ENCODE assay signal across 8 cellular contexts in genomic region chr17:64148017-64148631, GRCh38. TPM values are rescaled to one million over a fixed set of nuclear protein-coding genes. Genes with fewer than 3 reads are reported as not detected.
DNase-seq lines count a peak whose midpoint lies in the region; ATAC-seq and TF ChIP-seq lines count a peak whose summit lies in the region.

No MANE protein-coding gene starts in this region.

- no peak for TF ChIP-seq CTCF in AG04450 (IDR thresholded peaks at IDR 0.05; ENCODE audit: low read depth, low read length)
- TF ChIP-seq CTCF in H9 (conservative IDR thresholded peaks at IDR 0.05), result no peak

- H4K91ac ChIP-seq in H9 (ENCODE audit: insufficient read length, low read depth, low read length), result no peak overlapping the region

- CTCF ChIA-PET in AG04450 (lab: Charles Lee), result interaction anchor here (1.4 to 1.8 kb wide), 2 partner anchors 14 to 134 kb away, joined by 3 to 5 read pairs; no protein-coding TSS in a partner anchor
- CTCF ChIA-PET in T-cell (lab: Charles Lee), result interaction anchor here (0.6 to 1.7 kb wide), 3 partner anchors 14 to 500 kb away, joined by 3 to 6 read pairs (median 6); no protein-coding TSS in a partner anchor
- CTCF ChIA-PET in activated CD4-positive, alpha-beta T cell treated with anti-CD3 and anti-CD28 coated beads for 36 hours (lab: Charles Lee), result interaction anchor here (1.1 to 7.7 kb wide), 8 partner anchors 15 to 235 kb away, joined by 3 to 78 read pairs (median 4); partner anchors contain the start of gene ERN1

- ATAC-seq in T-cell (replicated peaks in 1 of 4) (no peak), GM21515 (IDR thresholded peaks at IDR 0.05; ENCODE audit: unreplicated experiment) (no peak), HG03095 (IDR thresholded peaks at IDR 0.05; ENCODE audit: unreplicated experiment) (no peak)
- no peak for ATAC-seq in activated CD4-positive, alpha-beta T cell treated with anti-CD3 and anti-CD28 coated beads for 36 hours

- H3K27ac Mint-ChIP-seq in H9 (peak overlapping the region in 2 of 3 experiments; percentile 11 to 91; a peak in 3 of 7 replicates), T-cell (peak overlapping the region in 1 of 2 donors; percentile 77), immature natural killer cell (peak overlapping the region in 3 of 6 donors; percentile 28 to 51 (median 48))
- no peak overlapping the region for H3K27ac Mint-ChIP-seq in activated CD4-positive, alpha-beta T cell treated with anti-CD3 and anti-CD28 coated beads for 36 hours

- H3K14ac ChIP-seq in H9 (ENCODE audit: insufficient read depth, low read length), result no peak overlapping the region

- WGBS in H9 (ENCODE audit: extremely low coverage, insufficient read length, low lambda C conversion rate), result no CpG with 5 or more reads among the region's 8 CpGs

- H3K9me3 Mint-ChIP-seq in H9, result no peaks in the 10 kb centered on the region; a peak in 1 of 5 replicates
- no peaks in the 10 kb centered on the region for H3K9me3 Mint-ChIP-seq in T-cell
- no peaks in the 10 kb centered on the region for H3K9me3 Mint-ChIP-seq in immature natural killer cell
- H3K9me3 Mint-ChIP-seq in activated CD4-positive, alpha-beta T cell treated with anti-CD3 and anti-CD28 coated beads for 36 hours (ENCODE audit: low read depth), result no peaks in the 10 kb centered on the region

- no peak overlapping the region for H2AK5ac ChIP-seq in H9 (ENCODE audit: insufficient read length, low read length)

- H3K27ac ChIP-seq in AG04450 (ENCODE audit: low read depth, low read length) (peak overlapping the region; percentile 34), H9 (ENCODE audit: insufficient read length, low read depth, low read length) (peak overlapping the region; percentile 75)

- H4K5ac ChIP-seq in H9 (ENCODE audit: insufficient read length, low read depth, low read length), result no peak overlapping the region

- H3K4me3 ChIP-seq in AG04450 (ENCODE audit: low read depth, low read length), result no peak overlapping the region

- H4K8ac ChIP-seq in H9 (replicated peaks; ENCODE audit: insufficient read length, low read depth, low read length), result no peak overlapping the region

- H2BK12ac ChIP-seq in H9 (ENCODE audit: insufficient read length, low read depth, low read length), result no peak overlapping the region

- POLR2A ChIA-PET in AG04450 (lab: Yijun Ruan, JAX) (interaction anchor here (1.6 kb wide), 1 partner anchor 30 kb away, joined by 5 read pairs; no protein-coding TSS in a partner anchor), T-cell (lab: Charles Lee) (interaction anchor here in 1 of 2 donors (0.6 kb wide), 1 partner anchor 98 kb away, joined by 3 read pairs; no protein-coding TSS in a partner anchor)
- POLR2A ChIA-PET in activated CD4-positive, alpha-beta T cell treated with anti-CD3 and anti-CD28 coated beads for 36 hours (lab: Charles Lee), result interaction anchor here (0.7 to 1.2 kb wide), 3 partner anchors 52 to 688 kb away, joined by 3 to 4 read pairs (median 3); no protein-coding TSS in a partner anchor

- H2BK20ac ChIP-seq in H9 (ENCODE audit: low read depth, low read length, poor library complexity, severe bottlenecking), result no peak overlapping the region

- H3T11ph ChIP-seq in H9 (ENCODE audit: low read length), result no peak overlapping the region

- no peak overlapping the region for H3K4ac ChIP-seq in H9 (ENCODE audit: low read depth, low read length)

- H3K56ac ChIP-seq in H9 (ENCODE audit: insufficient read length, low read depth, low read length), result no peak overlapping the region

- no peaks in the 10 kb centered on the region; the same call in 1 of the 2 replicates for H3K4me1 ChIP-seq in H9 (ENCODE audit: insufficient read depth, low read length)

- H3K9ac ChIP-seq in H9 (ENCODE audit: extremely low read depth, insufficient read length, low read length), result no peak overlapping the region

- H3K9me3 ChIP-seq in AG04450 (ENCODE audit: control insufficient read depth, insufficient read depth, low read length) (peaks cover 3% of the 10 kb centered on the region; the same call in 1 of the 2 replicates), H9 (ENCODE audit: control insufficient read depth, low read depth, low read length) (no peaks in the 10 kb centered on the region)

- H3K18ac ChIP-seq in H9 (ENCODE audit: insufficient read length, low read depth, low read length), result no peak overlapping the region

- no peak overlapping the region for H2BK5ac ChIP-seq in H9 (ENCODE audit: insufficient read length, low read length)

- peaks cover 16 to 24% of the 10 kb centered on the region in 2 experiments for H3K4me1 Mint-ChIP-seq in H9
- peaks cover 24 to 28% (median 24%) of the 10 kb centered on the region in 3 donors for H3K4me1 Mint-ChIP-seq in T-cell
- peaks cover 12 to 18% of the 10 kb centered on the region in 2 donors for H3K4me1 Mint-ChIP-seq in immature natural killer cell
- H3K4me1 Mint-ChIP-seq in activated CD4-positive, alpha-beta T cell treated with anti-CD3 and anti-CD28 coated beads for 36 hours, result peaks cover 24% of the 10 kb centered on the region

- no peak overlapping the region for H3K4me2 ChIP-seq in H9 (ENCODE audit: insufficient read depth, insufficient read length, low read length)

- H3K27me3 ChIP-seq in AG04450 (ENCODE audit: control insufficient read depth, insufficient read depth, low read length) (no peaks in the 10 kb centered on the region), H9 (ENCODE audit: insufficient read depth, low read length) (no peaks in the 10 kb centered on the region)

- no peak overlapping the region for H2AFZ ChIP-seq in H9 (ENCODE audit: low read length)

- H3K23ac ChIP-seq in H9 (ENCODE audit: insufficient read length, low read depth, low read length), result no peak overlapping the region

- H2BK15ac ChIP-seq in H9 (ENCODE audit: low read depth, low read length), result no peak overlapping the region

- DNase-seq in AG04450 (ENCODE audit: low read depth, low spot score), result no peak
- DNase-seq in H9, result no peak
- DNase-seq in T-cell, result no peak
- no peak for DNase-seq in immature natural killer cell
- DNase-seq in DMS153 (lab: John Stamatoyannopoulos, UW), result no peak
- no peak for DNase-seq in activated CD4-positive, alpha-beta T cell treated with anti-CD3 and anti-CD28 coated beads for 36 hours

- peak overlapping the region; percentile 41 to 50; a peak in 4 of 5 replicates for H3K4me3 Mint-ChIP-seq in H9
- peak overlapping the region; percentile 22 to 37 (median 31) for H3K4me3 Mint-ChIP-seq in T-cell
- H3K4me3 Mint-ChIP-seq in immature natural killer cell, result peak overlapping the region in 3 of 5 donors; percentile 17 to 38 (median 28)
- no peak overlapping the region for H3K4me3 Mint-ChIP-seq in activated CD4-positive, alpha-beta T cell treated with anti-CD3 and anti-CD28 coated beads for 36 hours

- H3K79me2 ChIP-seq in H9 (ENCODE audit: insufficient read depth, low read length), result no peaks in the 10 kb centered on the region

- H3K23me2 ChIP-seq in H9 (ENCODE audit: insufficient read length, low read depth, low read length, poor library complexity, severe bottlenecking), result peaks cover 7% of the 10 kb centered on the region

- no peaks in the 10 kb centered on the region for H3K79me1 ChIP-seq in H9 (ENCODE audit: insufficient read depth, low read depth, low read length, poor library complexity, severe bottlenecking)

- no peak overlapping the region for H2BK120ac ChIP-seq in H9 (ENCODE audit: low read depth, low read length, poor library complexity, severe bottlenecking)

- H3K27me3 Mint-ChIP-seq in H9 (ENCODE audit: low read depth) (no peaks in the 10 kb centered on the region; the same call in 1 of the 2 replicates), T-cell (no peaks in the 10 kb centered on the region), immature natural killer cell (ENCODE audit: low read depth in 3 of 3) (peaks cover 1 to 4% (median 1%) of the 10 kb centered on the region in 3 donors)
- H3K27me3 Mint-ChIP-seq in activated CD4-positive, alpha-beta T cell treated with anti-CD3 and anti-CD28 coated beads for 36 hours, result no peaks in the 10 kb centered on the region

- H4K20me1 ChIP-seq in H9 (ENCODE audit: control insufficient read depth, insufficient read depth, insufficient read length), result no peaks in the 10 kb centered on the region

- intact Hi-C loops in activated CD4-positive, alpha-beta T cell treated with anti-CD3 and anti-CD28 coated beads for 36 hours (cut with DNase I, micrococcal nuclease), result loop anchor here (1.0 to 10.0 kb wide), 5 partner anchors 134 to 703 kb away; partner anchors contain the start of genes CCDC47 (in 1 of the 2), CYB561 (in 1 of the 2), DDX42 (in 1 of the 2) and POLG2 (in 1 of the 2)

- H3K36me3 Mint-ChIP-seq in H9 (ENCODE audit: insufficient read depth in 1 of 3, low read depth in 3 of 3), result peaks cover 0 to 19% (median 18%) of the 10 kb centered on the region in 3 experiments; a peak in 6 of 7 replicates
- peaks cover 20% of the 10 kb centered on the region for H3K36me3 Mint-ChIP-seq in T-cell
- H3K36me3 Mint-ChIP-seq in immature natural killer cell, result peaks cover 7 to 26% (median 13%) of the 10 kb centered on the region in 3 donors
- peaks cover 6% of the 10 kb centered on the region for H3K36me3 Mint-ChIP-seq in activated CD4-positive, alpha-beta T cell treated with anti-CD3 and anti-CD28 coated beads for 36 hours (ENCODE audit: low read depth)

RNA-seq across cellular contexts. Expression of gene ERN1, which starts 18.2 kb away (rescaled TPM):
- polyA plus RNA-seq in AG04450 (2011; rRNA removed) (4.5 and 4.7 TPM in 2 replicates), immature natural killer cell (10 to 100 TPM; 30.7 to 52.9 (median 31.3) TPM)
- polyA minus RNA-seq in AG04450 (2011; rRNA and poly(A)+ RNA removed), result 7.9 and 10.2 TPM in 2 replicates
- total RNA-seq in H9 (2021) (4.4 and 5.0 TPM in 2 replicates), T-cell (100 to 1,000 TPM in 3 of 5 donors, 10 to 100 TPM in 2; 71.2 to 146 (median 112) TPM)
- total RNA-seq in activated CD4-positive, alpha-beta T cell treated with anti-CD3 and anti-CD28 coated beads for 36 hours, result 10 to 100 TPM; 23.7 to 26.8 TPM
